16 cellular contexts compared by ENCODE assay signal in genomic region chr2:177464549-177464948, GRCh38.
"Had no signal": no experiment of that assay in that cellular context is flagged by ENCODE, and none has a peak within 500 bp of the region (broad histone marks: within the 10 kb centered on the region; RNA-seq: fewer than 3 reads in every experiment).

No MANE protein-coding gene starts in this region.

- H3K4me3 ChIP-seq: colonic mucosa, heart right ventricle, mucosa of descending colon, spleen, thoracic aorta, upper lobe of right lung had no signal

- DNase-seq: activated CD4-positive, alpha-beta T cell treated with anti-CD3 and anti-CD28 coated beads, Interleukin-2, amount 10 ng/mL, durations not matched to agents 24 days and 14 days; activated CD8-positive, alpha-beta T cell treated with anti-CD3 and anti-CD28 coated beads for 36 hours; activated naive CD4-positive, alpha-beta T cell treated with anti-CD3 and anti-CD28 coated beads for 36 hours; activated T-cell treated with anti-CD3 and anti-CD28 coated beads, Interleukin-2, amount 50 U/mL, for 4 hours; caudate nucleus; colonic mucosa; erythroblast; heart right ventricle; immature natural killer cell; mesenchymal stem cell; mucosa of descending colon; natural killer cell; spleen; stimulated activated CD4-positive, alpha-beta T cell treated with anti-CD3 and anti-CD28 coated beads, Interleukin-4, amount 100 ng/mL, for 4 hours; upper lobe of right lung had no signal
